Comparison of ENCODE assay signal across 1 cellular context in the genomic region with DNA sequence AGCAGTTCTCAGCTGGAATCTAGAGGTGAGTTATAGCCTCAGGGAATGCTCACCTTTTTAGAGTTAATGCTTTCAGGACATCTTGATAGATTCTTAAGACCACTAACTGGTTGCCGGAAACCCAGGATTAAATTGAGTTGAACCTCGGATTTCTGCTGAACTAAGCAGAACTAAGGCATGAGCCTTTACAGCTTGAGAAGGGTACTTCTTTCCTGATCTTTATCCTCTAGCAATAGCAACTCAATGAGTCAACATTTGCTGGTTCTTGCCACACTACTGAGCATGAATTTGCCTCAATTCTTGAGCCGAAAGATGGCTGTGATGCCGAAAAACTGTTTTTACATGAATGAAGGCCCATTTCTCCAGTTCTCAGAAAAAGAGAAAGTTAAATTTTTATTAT.
A peak's percentile ranks its signal among the peaks of the same experiment; 100 is the strongest.
TF ChIP-seq lines count a peak whose summit lies in the region.

No MANE protein-coding gene starts in this region.

TF ChIP-seq in HepG2, 621 proteins besides CTCF, POLR2A, EP300 and RAD21:
- no peak for TF ChIP-seq ZNF383 (CRISPR knock-in tag; IDR thresholded peaks at IDR 0.05; ENCODE audit: borderline replicate concordance)
- TF ChIP-seq SMYD3 (CRISPR knock-in tag; IDR thresholded peaks at IDR 0.05), result no peak
- peak; percentile 86 to 89 for TF ChIP-seq MAFK (conservative IDR thresholded peaks at IDR 0.05 in 1 of 2, IDR thresholded peaks at IDR 0.05 in 1 of 2; ENCODE audit: low read length in 2 of 2)
- TF ChIP-seq MAFF (IDR thresholded peaks at IDR 0.05; ENCODE audit: low read depth, low read length), result peak; percentile 81
- no peak for TF ChIP-seq SSRP1 (CRISPR knock-in tag; IDR thresholded peaks at IDR 0.05)
- no peak for TF ChIP-seq ZSCAN12 (CRISPR knock-in tag; IDR thresholded peaks at IDR 0.05)
